ENCODE assay signal across 16 cellular contexts in the genomic region with DNA sequence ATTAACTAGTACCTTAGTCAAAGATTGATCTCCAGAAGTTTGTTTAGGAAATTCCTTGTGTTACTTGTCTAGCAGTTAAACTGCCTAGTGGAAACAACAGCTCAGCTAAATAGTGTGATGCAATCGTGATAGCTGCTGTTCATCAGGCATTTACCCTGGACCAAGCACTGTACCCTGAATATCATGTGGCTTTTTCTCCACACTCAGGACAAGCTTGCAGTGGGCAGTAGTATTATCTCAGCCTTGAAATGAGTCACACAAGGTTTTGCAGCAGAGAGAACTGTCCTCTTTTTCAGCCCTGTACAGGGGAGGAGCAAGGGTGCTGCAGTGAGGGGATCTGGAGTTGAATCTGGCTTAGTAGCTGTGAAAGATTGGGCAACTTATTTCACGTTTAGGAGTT.
DNase-seq lines count a peak whose midpoint lies in the region; ATAC-seq, FAIRE-seq and TF ChIP-seq lines count a peak whose summit lies in the region.
"Had no signal": no experiment of that assay in that cellular context is flagged by ENCODE, and none has a peak within 500 bp of the region (broad histone marks: within the 10 kb centered on the region; RNA-seq: fewer than 3 reads in every experiment).

No MANE protein-coding gene starts in this region.

- POLR2A ChIA-PET in HepG2 (lab: Yijun Ruan, JAX) = no interaction called here

- H3K4me2 ChIP-seq in mammary epithelial cell (ENCODE audit: insufficient read depth, low read depth, low read length) (peak overlapping the region; percentile 1), HepG2 (ENCODE audit: low read depth, low read length) (no peak overlapping the region), MM.1S (ENCODE audit: low read depth, low read length) (no peak overlapping the region)

- no peaks in the 10 kb centered on the region for H3F3A ChIP-seq in MM.1S (ENCODE audit: insufficient read depth, low read length)

- ATAC-seq in HepG2 = no peak
- ATAC-seq: activated T-cell treated with anti-CD3 and anti-CD28 coated beads, Interleukin-2, amount 50 U/mL, for 4 hours had no signal

- TF ChIP-seq RAD21 in HepG2 (CRISPR knock-in tag; IDR thresholded peaks at IDR 0.05) = no peak

- H3K4me3 ChIP-seq in mammary epithelial cell (replicated peaks in 1 of 3; ENCODE audit: insufficient read depth in 1 of 3, low read depth in 2 of 3, low read length in 3 of 3) (no peak overlapping the region), HepG2 (replicated peaks in 1 of 3; ENCODE audit: insufficient read depth in 1 of 3, low read depth in 2 of 3, low read length in 3 of 3) (no peak overlapping the region), MM.1S (ENCODE audit: low read length) (no peak overlapping the region), H7 (ENCODE audit: insufficient read depth, low read depth, low read length) (no peak overlapping the region)
- H3K4me3 ChIP-seq: Peyer's patch had no signal

- no peaks in the 10 kb centered on the region for H3K9me2 ChIP-seq in MM.1S (replicated peaks; ENCODE audit: insufficient read depth, low read length)

- H4K20me1 ChIP-seq in mammary epithelial cell (ENCODE audit: insufficient read depth, low read length) = no peaks in the 10 kb centered on the region
- H4K20me1 ChIP-seq in HepG2 (ENCODE audit: insufficient read depth, low read length) = no peaks in the 10 kb centered on the region
- H4K20me1 ChIP-seq in MM.1S (ENCODE audit: insufficient read depth, low read length) = no peaks in the 10 kb centered on the region

- in situ Hi-C loops in mammary epithelial cell (cut with MboI; ENCODE audit: low sequenced_read_pairs in 2 of 2) = no loop called here
- in situ Hi-C loops in HepG2 (cut with HindIII; ENCODE audit: extremely low pct_ligation_motif_present, low pct_unique_long_range_greater_than_20kb) = no loop called here

- H3K9ac ChIP-seq in mammary epithelial cell (ENCODE audit: insufficient read depth, low read length) (peak overlapping the region; percentile 38), HepG2 (ENCODE audit: insufficient read depth, low read depth, low read length) (no peak overlapping the region), MM.1S (ENCODE audit: low read length) (no peak overlapping the region)

- peak; percentile 49 for DNase-seq in AG20443 (ENCODE audit: low spot score)
- peak; percentile 72 for DNase-seq in LHCN-M2 (ENCODE audit: low read depth)
- DNase-seq in mammary epithelial cell = peak; percentile 83
- no peak for DNase-seq in HepG2 (ENCODE audit: low spot score)
- no peak for DNase-seq in SHP77 (lab: John Stamatoyannopoulos, UW)
- no peak for DNase-seq in MM.1S
- DNase-seq in GM19239 (ENCODE audit: insufficient read length, low spot score) = no peak
- DNase-seq in H7 = no peak
- DNase-seq: activated T-cell treated with anti-CD3 and anti-CD28 coated beads, Interleukin-2, amount 50 U/mL, for 4 hours; C1 segment of cervical spinal cord; central memory CD4-positive, alpha-beta T cell; head of caudate nucleus; NCI-H187; Peyer's patch; small intestine; WERI-Rb-1 had no signal

- H3K4me1 ChIP-seq in mammary epithelial cell (ENCODE audit: insufficient read depth, low read length) (peaks cover 81% of the 10 kb centered on the region), HepG2 (ENCODE audit: insufficient read depth, low read length) (no peaks in the 10 kb centered on the region), MM.1S (ENCODE audit: low read length) (no peaks in the 10 kb centered on the region)
- H3K4me1 ChIP-seq: Peyer's patch had no signal

- CTCF ChIA-PET in mammary epithelial cell (lab: Charles Lee; ENCODE audit: low non-redundant PET) = no interaction called here
- CTCF ChIA-PET in HepG2 (lab: Yijun Ruan, JAX; ENCODE audit: low intra/inter-chr PET ratio, low total read pairs) = no interaction called here

- H2AFZ ChIP-seq in mammary epithelial cell (ENCODE audit: low read depth, low read length) (no peak overlapping the region), HepG2 (ENCODE audit: low read length) (no peak overlapping the region), MM.1S (ENCODE audit: low read length) (no peak overlapping the region)

- no peak for FAIRE-seq in HepG2 (lab: Jason Lieb, UNC)
- no peak for FAIRE-seq in GM19239 (lab: Jason Lieb, UNC)
- FAIRE-seq: small intestine had no signal

- H3K27ac ChIP-seq in mammary epithelial cell (ENCODE audit: insufficient read depth, low read depth, low read length) (peak overlapping the region; percentile 99), HepG2 (ENCODE audit: extremely low read length, insufficient read depth, low read length) (no peak overlapping the region), MM.1S (ENCODE audit: low read length) (no peak overlapping the region)
- H3K27ac ChIP-seq: Peyer's patch, WERI-Rb-1 had no signal

- H3K36me3 ChIP-seq in mammary epithelial cell (ENCODE audit: insufficient read depth, low read length) (peaks cover 13% of the 10 kb centered on the region), HepG2 (replicated peaks in 1 of 2; ENCODE audit: control insufficient read depth in 1 of 2, insufficient read depth in 2 of 2, low read length in 2 of 2) (no peaks in the 10 kb centered on the region), MM.1S (replicated peaks; ENCODE audit: insufficient read depth, low read length) (no peaks in the 10 kb centered on the region), H7 (replicated peaks; ENCODE audit: control insufficient read depth, insufficient read depth, low read length) (no peaks in the 10 kb centered on the region)
- H3K36me3 ChIP-seq: Peyer's patch, WERI-Rb-1 had no signal

- dilution Hi-C loops in mammary epithelial cell (cut with HindIII; ENCODE audit: low sequenced_read_pairs) = no loop called here

- no peaks in the 10 kb centered on the region for H3K27me3 ChIP-seq in mammary epithelial cell (ENCODE audit: insufficient read depth, low read length)
- H3K27me3 ChIP-seq in HepG2 (ENCODE audit: control insufficient read depth in 1 of 2, insufficient read depth in 2 of 2, low read length in 2 of 2) = no peaks in the 10 kb centered on the region; a peak in 1 of 5 replicates
- H3K27me3 ChIP-seq in MM.1S (replicated peaks; ENCODE audit: insufficient read depth, low read length) = no peaks in the 10 kb centered on the region
- no peaks in the 10 kb centered on the region for H3K27me3 ChIP-seq in H7 (ENCODE audit: control insufficient read depth, insufficient read depth, low read length)
- H3K27me3 ChIP-seq: Peyer's patch had no signal

- H3K79me2 ChIP-seq in mammary epithelial cell (ENCODE audit: insufficient read depth, low read length) = peaks cover 78% of the 10 kb centered on the region
- H3K79me2 ChIP-seq in HepG2 (ENCODE audit: insufficient read depth, low read length) = no peaks in the 10 kb centered on the region
- H3K79me2 ChIP-seq in MM.1S (ENCODE audit: low read length) = no peaks in the 10 kb centered on the region

- intact Hi-C loops in mammary epithelial cell (cut with micrococcal nuclease) = no loop called here
- intact Hi-C loops in HepG2 (cut with micrococcal nuclease; ENCODE audit: unreplicated experiment) = no loop called here

- TF ChIP-seq POLR2A in HepG2 (IDR thresholded peaks at IDR 0.05; ENCODE audit: insufficient read depth in 1 of 2, low read depth in 2 of 2, low read length in 2 of 2) = no peak

- WGBS in mammary epithelial cell (ENCODE audit: low coverage, missing lambda C conversion rate) = 0% methylated on average over 2 of the region's 2 CpGs
- 0% methylated on average over 2 of the region's 2 CpGs for WGBS in HepG2 (ENCODE audit: low lambda C conversion rate)

- TF ChIP-seq EP300 in HepG2 (IDR thresholded peaks at IDR 0.05; ENCODE audit: low read depth in 2 of 2, low read length in 2 of 2) (no peak), HepG2 (CRISPR knock-in tag; IDR thresholded peaks at IDR 0.05; ENCODE audit: borderline replicate concordance) (no peak)

- TF ChIP-seq CTCF in mammary epithelial cell (conservative IDR thresholded peaks at IDR 0.05 in 1 of 2, IDR thresholded peaks at IDR 0.05 in 1 of 2; ENCODE audit: extremely low read depth in 1 of 2, insufficient read depth in 1 of 2, low read depth in 1 of 2, low read length in 2 of 2) = no peak
- no peak for TF ChIP-seq CTCF in HepG2 (CRISPR knock-in tag; IDR thresholded peaks at IDR 0.05)
- TF ChIP-seq CTCF in MM.1S (IDR thresholded peaks at IDR 0.05; ENCODE audit: low read length) = no peak

- no peaks in the 10 kb centered on the region for H3K9me3 ChIP-seq in mammary epithelial cell (replicated peaks; ENCODE audit: insufficient read depth, low read length)
- no peaks in the 10 kb centered on the region for H3K9me3 ChIP-seq in HepG2 (ENCODE audit: low read length)
- H3K9me3 ChIP-seq in MM.1S (replicated peaks; ENCODE audit: insufficient read depth, low read length) = no peaks in the 10 kb centered on the region
- H3K9me3 ChIP-seq: Peyer's patch had no signal

- BruUV-seq in mammary epithelial cell (replicated peaks; lab: Mats Ljungman, UMichigan) = no TSS peak
- no TSS peak for BruUV-seq in HepG2 (replicated peaks; lab: Mats Ljungman, UMichigan)

TF ChIP-seq in HepG2, 621 proteins besides CTCF, POLR2A, EP300 and RAD21 (continues in another document):
- no peak for TF ChIP-seq ZBTB39 (CRISPR knock-in tag; IDR thresholded peaks at IDR 0.05)
- TF ChIP-seq CEBPB (IDR thresholded peaks at IDR 0.05; ENCODE audit: borderline replicate concordance, low read depth, low read length) = peak; percentile 57; the same call in 1 of the 2 replicates

Comparison
In these comparisons a context has a peak if more than half of its experiments do, and no peak if none do; other contexts are left out.
1. DNase-seq: peak in AG20443 (single experiment), LHCN-M2 (single experiment) and mammary epithelial cell (single experiment); none in HepG2 (single experiment), SHP77 (0 of 2), MM.1S (single experiment), GM19239 (single experiment) and H7 (single experiment).